Comparison of ENCODE assay signal across 8 cellular contexts in genomic region chr4:98467627-98468072, GRCh38.
DNase-seq lines count a peak whose midpoint lies in the region; ATAC-seq and TF ChIP-seq lines count a peak whose summit lies in the region.

No MANE protein-coding gene starts in this region.

- H3K36me3 Mint-ChIP-seq in activated CD4-positive, alpha-beta T cell treated with anti-CD3 and anti-CD28 coated beads, Interleukin-2, amount 10 ng/mL, durations not matched to agents 7 days and 5 days (ENCODE audit: low read depth): peaks cover 17% of the 10 kb centered on the region

- H3K4me1 Mint-ChIP-seq in activated CD4-positive, alpha-beta T cell treated with anti-CD3 and anti-CD28 coated beads, Interleukin-2, amount 10 ng/mL, durations not matched to agents 7 days and 5 days: peaks cover 28% of the 10 kb centered on the region

- CTCF ChIA-PET in activated CD4-positive, alpha-beta T cell treated with anti-CD3 and anti-CD28 coated beads, Interleukin-2, amount 10 ng/mL, durations not matched to agents 7 days and 5 days (lab: Charles Lee): interaction anchor here (0.6 to 2.0 kb wide), 21 partner anchors 9 to 938 kb away, joined by 3 to 10 read pairs (median 4); partner anchors contain the start of genes EIF4E and TSPAN5

- DNase-seq in Ammon's horn (ENCODE audit: low spot score) (peak; percentile 95), NCI-H510A treated with DMSO at 0.1 percent for 48 hours (lab: John Stamatoyannopoulos, UW) (peak; percentile 70), dermis microvascular lymphatic vessel endothelial cell (ENCODE audit: low read depth in 2 of 2) (peak; percentile 85 to 93), lower leg skin (ENCODE audit: low spot score in 2 of 2) (peak; percentile 73 to 93)
- peak; percentile 81 for DNase-seq in activated CD4-positive, alpha-beta T cell treated with anti-CD3 and anti-CD28 coated beads, Interleukin-2, amount 10 ng/mL, durations not matched to agents 7 days and 5 days
- peak; percentile 50 to 78 for DNase-seq in stimulated activated CD4-positive, alpha-beta T cell treated with anti-CD3 and anti-CD28 coated beads, Interleukin-4, amount 100 ng/mL, for 4 hours

- POLR2A ChIA-PET in activated CD4-positive, alpha-beta T cell treated with anti-CD3 and anti-CD28 coated beads, Interleukin-2, amount 10 ng/mL, durations not matched to agents 7 days and 5 days (lab: Charles Lee): interaction anchor here (0.5 kb wide), 1 partner anchor 268 kb away, joined by 4 read pairs; no protein-coding TSS in a partner anchor

- peak; percentile 97 for ATAC-seq in GM18907 (IDR thresholded peaks at IDR 0.05; ENCODE audit: unreplicated experiment)
- peak; percentile 94 for ATAC-seq in HG03175 (IDR thresholded peaks at IDR 0.05; ENCODE audit: unreplicated experiment)

- H3K4me3 Mint-ChIP-seq in activated CD4-positive, alpha-beta T cell treated with anti-CD3 and anti-CD28 coated beads, Interleukin-2, amount 10 ng/mL, durations not matched to agents 7 days and 5 days: peak overlapping the region; percentile 51

- TF ChIP-seq CTCF in lower leg skin (IDR thresholded peaks at IDR 0.05): peak in 1 of 3 donors; percentile 13

- no peak overlapping the region for H3K4me3 ChIP-seq in lower leg skin (ENCODE audit: low read depth, poor library complexity, severe bottlenecking)

- intact Hi-C loops in lower leg skin (cut with DNase I; ENCODE audit: low total_unique reads): loop anchor here (10.0 kb wide), 1 partner anchor 587 kb away; no protein-coding TSS in a partner anchor

- no peaks in the 10 kb centered on the region for H3K9me3 Mint-ChIP-seq in activated CD4-positive, alpha-beta T cell treated with anti-CD3 and anti-CD28 coated beads, Interleukin-2, amount 10 ng/mL, durations not matched to agents 7 days and 5 days

- 2 to 5% methylated on average over 20 of the region's 20 CpGs for WGBS in lower leg skin, 2 donors

- peak overlapping the region; percentile 10 for H3K27ac Mint-ChIP-seq in activated CD4-positive, alpha-beta T cell treated with anti-CD3 and anti-CD28 coated beads, Interleukin-2, amount 10 ng/mL, durations not matched to agents 7 days and 5 days

- no peaks in the 10 kb centered on the region for H3K27me3 Mint-ChIP-seq in activated CD4-positive, alpha-beta T cell treated with anti-CD3 and anti-CD28 coated beads, Interleukin-2, amount 10 ng/mL, durations not matched to agents 7 days and 5 days

- no peak for TF ChIP-seq POLR2A in lower leg skin (IDR thresholded peaks at IDR 0.05)
